7 cellular contexts compared by ENCODE assay signal in genomic region chr14:68793734-68794129, GRCh38. TPM values are rescaled to one million over a fixed set of nuclear protein-coding genes. Genes with fewer than 3 reads are reported as not detected.
A peak's percentile ranks its signal among the peaks of the same experiment; 100 is the strongest.
DNase-seq lines count a peak whose midpoint lies in the region; ATAC-seq and TF ChIP-seq lines count a peak whose summit lies in the region.

No MANE protein-coding gene starts in this region.

- H3K4me3 ChIP-seq in heart left ventricle (peak overlapping the region; percentile 60 to 94 (median 84)), sigmoid colon (peak overlapping the region; percentile 76 to 88 (median 80))

- 0 to 1% (median 1%) methylated on average over 26 to 33 of the region's 33 CpGs for WGBS in heart left ventricle, 4 donors
- 0% methylated on average over 33 of the region's 33 CpGs for WGBS in sigmoid colon, 2 donors

- TF ChIP-seq EP300 in sigmoid colon (IDR thresholded peaks at IDR 0.05) = no peak

- no peaks in the 10 kb centered on the region for H3K9me3 ChIP-seq in heart left ventricle
- H3K9me3 ChIP-seq in sigmoid colon = no peaks in the 10 kb centered on the region

- CTCF ChIA-PET in activated CD8-positive, alpha-beta T cell treated with anti-CD3 and anti-CD28 coated beads for 36 hours (lab: Charles Lee) = interaction anchor here (6.6 to 16.7 kb wide), 2 partner anchors 14 to 23 kb away, joined by 58 to 268 read pairs; no protein-coding TSS in a partner anchor

- peak overlapping the region; percentile 88 for H3K4me3 Mint-ChIP-seq in activated CD8-positive, alpha-beta T cell treated with anti-CD3 and anti-CD28 coated beads for 36 hours

- H3K36me3 ChIP-seq in heart left ventricle (peaks cover 0 to 32% (median 15%) of the 10 kb centered on the region in 9 donors), sigmoid colon (peaks cover 17 to 36% (median 29%) of the 10 kb centered on the region in 4 donors)

- H3K36me3 Mint-ChIP-seq in activated CD8-positive, alpha-beta T cell treated with anti-CD3 and anti-CD28 coated beads for 36 hours (ENCODE audit: low read depth) = peaks cover 46% of the 10 kb centered on the region

- no peak for TF ChIP-seq CTCF in activated CD8-positive, alpha-beta T cell treated with anti-CD3 and anti-CD28 coated beads for 36 hours (IDR thresholded peaks at IDR 0.05)
- TF ChIP-seq CTCF in heart left ventricle (IDR thresholded peaks at IDR 0.05) = no peak
- no peak for TF ChIP-seq CTCF in sigmoid colon (IDR thresholded peaks at IDR 0.05)

- POLR2A ChIA-PET in activated CD8-positive, alpha-beta T cell treated with anti-CD3 and anti-CD28 coated beads for 36 hours (lab: Charles Lee) = interaction anchor here (1.0 to 9.4 kb wide), 13 partner anchors 12 to 518 kb away, joined by 3 to 207 read pairs (median 6); no protein-coding TSS in a partner anchor

- peaks cover under 1% of the 10 kb centered on the region for H3K9me3 Mint-ChIP-seq in activated CD8-positive, alpha-beta T cell treated with anti-CD3 and anti-CD28 coated beads for 36 hours

- peak overlapping the region; percentile 98 to 100 (median 99) for H3K27ac ChIP-seq in heart left ventricle
- peak overlapping the region; percentile 98 to 100 (median 99) for H3K27ac ChIP-seq in sigmoid colon

- peak; percentile 71 for DNase-seq in activated CD8-positive, alpha-beta T cell treated with anti-CD3 and anti-CD28 coated beads for 36 hours
- DNase-seq in heart left ventricle (peak in 1 of 5 donors; percentile 47), sigmoid colon (no peak), NCI-H524 treated with DMSO at 0.1 percent for 48 hours (lab: John Stamatoyannopoulos, UW) (no peak)

- peaks cover 40% of the 10 kb centered on the region for H3K4me1 Mint-ChIP-seq in activated CD8-positive, alpha-beta T cell treated with anti-CD3 and anti-CD28 coated beads for 36 hours (ENCODE audit: low read depth)

- H3K27ac Mint-ChIP-seq in activated CD8-positive, alpha-beta T cell treated with anti-CD3 and anti-CD28 coated beads for 36 hours = peak overlapping the region; percentile 100

- H3K27me3 ChIP-seq in heart left ventricle (no peaks in the 10 kb centered on the region), sigmoid colon (no peaks in the 10 kb centered on the region)

- H3K4me1 ChIP-seq in heart left ventricle = peaks cover 0 to 27% (median 13%) of the 10 kb centered on the region in 12 donors
- H3K4me1 ChIP-seq in sigmoid colon = peaks cover 0 to 28% (median 11%) of the 10 kb centered on the region in 4 donors

- intact Hi-C loops in activated CD8-positive, alpha-beta T cell treated with anti-CD3 and anti-CD28 coated beads for 36 hours (cut with micrococcal nuclease) = loop anchor here (2.0 to 5.0 kb wide), 2 partner anchors 21 to 111 kb away; no protein-coding TSS in a partner anchor
- intact Hi-C loops in heart left ventricle (cut with DNase I) (loop anchor here in 9 of 10 donors (1.0 to 10.0 kb wide), 12 partner anchors 21 to 546 kb away; no protein-coding TSS in a partner anchor), sigmoid colon (cut with DNase I) (loop anchor here (2.0 to 10.0 kb wide), 7 partner anchors 23 to 651 kb away; no protein-coding TSS in a partner anchor)

- H3K27me3 Mint-ChIP-seq in activated CD8-positive, alpha-beta T cell treated with anti-CD3 and anti-CD28 coated beads for 36 hours = no peaks in the 10 kb centered on the region

- TF ChIP-seq POLR2A in heart left ventricle (IDR thresholded peaks at IDR 0.05) (no peak), sigmoid colon (IDR thresholded peaks at IDR 0.05) (no peak)

- peak; percentile 1 for ATAC-seq in HG02763 (IDR thresholded peaks at IDR 0.05; ENCODE audit: unreplicated experiment)
- no peak for ATAC-seq in activated CD8-positive, alpha-beta T cell treated with anti-CD3 and anti-CD28 coated beads for 36 hours
- ATAC-seq in heart left ventricle = peak; percentile 0 to 19 (median 9)
- no peak for ATAC-seq in HG02588 (IDR thresholded peaks at IDR 0.05; ENCODE audit: unreplicated experiment)
- no peak for ATAC-seq in GM21619 (IDR thresholded peaks at IDR 0.05; ENCODE audit: unreplicated experiment)

RNA-seq across cellular contexts. Expression of gene ZFP36L1, which starts 0.9 kb away (rescaled TPM):
- total RNA-seq in activated CD8-positive, alpha-beta T cell treated with anti-CD3 and anti-CD28 coated beads for 36 hours = 10 to 100 TPM; 57.4 to 60.6 TPM
- total RNA-seq in heart left ventricle = 100 to 1,000 TPM in 3 of 9 donors, 10 to 100 TPM in 6; 47.8 to 183 (median 68.9) TPM
- polyA plus RNA-seq in heart left ventricle = 10 to 100 TPM; 21.2 to 84.5 TPM
- 100 to 1,000 TPM; 217 to 413 (median 239) TPM for total RNA-seq in sigmoid colon
- 100 to 1,000 TPM in 1 of 3 donors, 10 to 100 TPM in 2; 26.6 to 141 (median 52.9) TPM for polyA plus RNA-seq in sigmoid colon

Comparison
In these comparisons a context has a peak if more than half of its experiments do, and no peak if none do; other contexts are left out.
1. ATAC-seq: peak in HG02763 (single experiment) and heart left ventricle (4 of 4); none in activated CD8-positive, alpha-beta T cell treated with anti-CD3 and anti-CD28 coated beads for 36 hours (single experiment), HG02588 (single experiment) and GM21619 (single experiment).